1 cellular context compared by ENCODE assay signal in genomic region chr2:23809168-23809567, GRCh38.
TF ChIP-seq lines count a peak whose summit lies in the region.

No MANE protein-coding gene starts in this region.

TF ChIP-seq in IMR-90, 13 proteins besides CTCF, POLR2A, EP300 and RAD21 (continued from another document):
- TF ChIP-seq, protein P1, sequence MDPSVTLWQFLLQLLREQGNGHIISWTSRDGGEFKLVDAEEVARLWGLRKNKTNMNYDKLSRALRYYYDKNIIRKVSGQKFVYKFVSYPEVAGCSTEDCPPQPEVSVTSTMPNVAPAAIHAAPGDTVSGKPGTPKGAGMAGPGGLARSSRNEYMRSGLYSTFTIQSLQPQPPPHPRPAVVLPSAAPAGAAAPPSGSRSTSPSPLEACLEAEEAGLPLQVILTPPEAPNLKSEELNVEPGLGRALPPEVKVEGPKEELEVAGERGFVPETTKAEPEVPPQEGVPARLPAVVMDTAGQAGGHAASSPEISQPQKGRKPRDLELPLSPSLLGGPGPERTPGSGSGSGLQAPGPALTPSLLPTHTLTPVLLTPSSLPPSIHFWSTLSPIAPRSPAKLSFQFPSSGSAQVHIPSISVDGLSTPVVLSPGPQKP (IDR thresholded peaks at IDR 0.05; ENCODE audit: borderline replicate concordance, low read depth, low read length): no peak
- TF ChIP-seq MAZ (IDR thresholded peaks at IDR 0.05; ENCODE audit: borderline replicate concordance, low read depth, low read length) (no peak), RCOR1 (IDR thresholded peaks at IDR 0.05; ENCODE audit: insufficient replicate concordance, low read length) (no peak), MAFK (IDR thresholded peaks at IDR 0.05; ENCODE audit: low read depth, low read length) (no peak), NFE2L2 (IDR thresholded peaks at IDR 0.05; ENCODE audit: low read depth, low read length) (no peak), FOS (IDR thresholded peaks at IDR 0.05; ENCODE audit: low read depth, low read length) (no peak), CHD1 (IDR thresholded peaks at IDR 0.05; ENCODE audit: low read depth, low read length) (no peak), BHLHE40 (IDR thresholded peaks at IDR 0.05; ENCODE audit: low read depth, low read length) (no peak), MXI1 (IDR thresholded peaks at IDR 0.05; ENCODE audit: borderline replicate concordance, low read depth, low read length) (no peak)
